In genomic region chr7:77349141-77349540, GRCh38 we compare ENCODE assay signal across 19 cellular contexts.
DNase-seq lines count a peak whose midpoint lies in the region; ATAC-seq and TF ChIP-seq lines count a peak whose summit lies in the region.
"Had no signal": no experiment of that assay in that cellular context is flagged by ENCODE, and none has a peak within 500 bp of the region (broad histone marks: within the 10 kb centered on the region; RNA-seq: fewer than 3 reads in every experiment).

No MANE protein-coding gene starts in this region.

- intact Hi-C loops in posterior cingulate gyrus (cut with DNase I) (no loop called here), body of pancreas (cut with DNase I) (no loop called here)

- H3K27ac Mint-ChIP-seq in chondrocyte (ENCODE audit: unreplicated experiment) = peak overlapping the region; percentile 42
- H3K27ac Mint-ChIP-seq: activated CD8-positive, alpha-beta T cell treated with anti-CD3 and anti-CD28 coated beads, Interleukin-2, amount 10 ng/mL, durations not matched to agents 7 days and 5 days; activated T-helper 2 cell treated with anti-CD3 and anti-CD28 coated beads, Interferon-gamma antibody, Interleukin-2, Interleukin-4, amounts not matched to agents 10 μg/mL and 5 μg/mL and 100 μg/mL, durations not matched to agents 14 hours and 24 hours and 36 hours; stimulated activated naive CD8-positive, alpha-beta T cell treated with anti-CD3 and anti-CD28 coated beads, Interleukin-15, Interleukin-2, amounts not matched to agents 100 ng/mL and 50 ng/mL, for 24 hours had no signal

- H3K27ac ChIP-seq in HUES48 (ENCODE audit: low read depth, low read length) (peak overlapping the region; percentile 25), body of pancreas (peak overlapping the region in 1 of 4 donors; percentile 62)
- H3K27ac ChIP-seq: parathyroid adenoma, VCaP had no signal

- TF ChIP-seq CTCF in chondrocyte (IDR thresholded peaks at IDR 0.05) (no peak), kidney epithelial cell (IDR thresholded peaks at IDR 0.05; ENCODE audit: insufficient read depth, low read length, poor library complexity, severe bottlenecking) (no peak), body of pancreas (IDR thresholded peaks at IDR 0.05) (no peak), GM13977 (IDR thresholded peaks at IDR 0.05; ENCODE audit: extremely low read depth, insufficient read depth, missing control alignments) (no peak)

- H3K27me3 ChIP-seq in HUES48 (ENCODE audit: control insufficient read depth, insufficient read depth, low read length) (no peaks in the 10 kb centered on the region), kidney epithelial cell (ENCODE audit: control insufficient read depth, insufficient read depth, low read length) (no peaks in the 10 kb centered on the region), body of pancreas (no peaks in the 10 kb centered on the region)

- H3K9me3 ChIP-seq in HUES48 (ENCODE audit: control insufficient read depth, insufficient read depth, low read length) = no peaks in the 10 kb centered on the region
- H3K9me3 ChIP-seq in body of pancreas = no peaks in the 10 kb centered on the region

- peaks cover 37% of the 10 kb centered on the region for H3K4me1 Mint-ChIP-seq in chondrocyte (ENCODE audit: low read depth)

- no peaks in the 10 kb centered on the region for H3K36me3 Mint-ChIP-seq in chondrocyte (ENCODE audit: low read depth)

- no peak overlapping the region for H3K4me3 Mint-ChIP-seq in chondrocyte (ENCODE audit: unreplicated experiment)
- H3K4me3 Mint-ChIP-seq: activated CD8-positive, alpha-beta T cell treated with anti-CD3 and anti-CD28 coated beads, Interleukin-2, amount 10 ng/mL, durations not matched to agents 7 days and 5 days; B cell; dendritic cell treated with granulocyte-macrophage colony-stimulating factor and Interleukin-4, amounts not matched to agents 40 ng/mL and 50 ng/mL, for 4 days; H9; stimulated activated naive CD8-positive, alpha-beta T cell treated with anti-CD3 and anti-CD28 coated beads, Interleukin-15, Interleukin-2, amounts not matched to agents 100 ng/mL and 50 ng/mL, for 24 hours had no signal

- no peaks in the 10 kb centered on the region for H3K36me3 ChIP-seq in HUES48 (ENCODE audit: control insufficient read depth, insufficient read depth, low read length)
- H3K36me3 ChIP-seq in kidney epithelial cell (ENCODE audit: control insufficient read depth, insufficient read depth, low read length) = no peaks in the 10 kb centered on the region
- peaks cover 0 to 3% of the 10 kb centered on the region in 2 donors for H3K36me3 ChIP-seq in body of pancreas (replicated peaks in 1 of 2; ENCODE audit: insufficient read depth in 1 of 2, low read depth in 2 of 2)

- H3K9me3 Mint-ChIP-seq in chondrocyte (ENCODE audit: low read depth) = no peaks in the 10 kb centered on the region
- H3K9me3 Mint-ChIP-seq: activated T-helper 2 cell treated with anti-CD3 and anti-CD28 coated beads, Interferon-gamma antibody, Interleukin-2, Interleukin-4, amounts not matched to agents 10 μg/mL and 5 μg/mL and 100 μg/mL, durations not matched to agents 14 hours and 24 hours and 36 hours; dendritic cell treated with granulocyte-macrophage colony-stimulating factor and Interleukin-4, amounts not matched to agents 40 ng/mL and 50 ng/mL, for 4 days; H9; stimulated activated naive CD8-positive, alpha-beta T cell treated with anti-CD3 and anti-CD28 coated beads, Interleukin-15, Interleukin-2, amounts not matched to agents 100 ng/mL and 50 ng/mL, for 24 hours had no signal

- H3K4me1 ChIP-seq in HUES48 (ENCODE audit: control insufficient read depth, insufficient read depth, low read length) (peaks cover 11% of the 10 kb centered on the region), body of pancreas (peaks cover 15% of the 10 kb centered on the region)
- H3K4me1 ChIP-seq: parathyroid adenoma had no signal

- no peak overlapping the region for H3K9ac ChIP-seq in HUES48 (ENCODE audit: low read depth, low read length)
- H3K9ac ChIP-seq: parathyroid adenoma had no signal

- in situ Hi-C loops in GM13977 (cut with MboI; ENCODE audit: low pct_unique_long_range_greater_than_20kb, low sequenced_read_pairs, unreplicated experiment) = no loop called here

- DNase-seq in chondrocyte (ENCODE audit: low spot score) (no peak), kidney epithelial cell (ENCODE audit: low read depth) (peak; percentile 19), renal cortical epithelial cell (ENCODE audit: low read depth) (peak; percentile 62), SW480 (ENCODE audit: low spot score) (no peak), posterior cingulate gyrus (no peak), body of pancreas (no peak), GM13977 (ENCODE audit: low spot score) (no peak)
- DNase-seq: activated CD8-positive, alpha-beta T cell treated with anti-CD3 and anti-CD28 coated beads, Interleukin-2, amount 10 ng/mL, durations not matched to agents 7 days and 5 days; H9; NCI-H1694 treated with DMSO at 0.1 percent for 48 hours; NCI-H524 had no signal

- no peak for ATAC-seq in body of pancreas
- ATAC-seq: activated CD8-positive, alpha-beta T cell treated with anti-CD3 and anti-CD28 coated beads, Interleukin-2, amount 10 ng/mL, durations not matched to agents 7 days and 5 days; Panc1 had no signal

- H3K4me3 ChIP-seq in HUES48 (ENCODE audit: low read depth, low read length) (no peak overlapping the region), kidney epithelial cell (ENCODE audit: low read depth, low read length) (no peak overlapping the region), body of pancreas (no peak overlapping the region)

- TF ChIP-seq POLR2A in body of pancreas (IDR thresholded peaks at IDR 0.05) = no peak

- H3K27me3 Mint-ChIP-seq in chondrocyte (ENCODE audit: low read depth) = no peaks in the 10 kb centered on the region
- H3K27me3 Mint-ChIP-seq: B cell; dendritic cell treated with granulocyte-macrophage colony-stimulating factor and Interleukin-4, amounts not matched to agents 40 ng/mL and 50 ng/mL, for 4 days; stimulated activated naive CD8-positive, alpha-beta T cell treated with anti-CD3 and anti-CD28 coated beads, Interleukin-15, Interleukin-2, amounts not matched to agents 100 ng/mL and 50 ng/mL, for 24 hours had no signal

Comparison
In these comparisons a context has a peak if more than half of its experiments do, and no peak if none do; other contexts are left out.
1. DNase-seq: peak in kidney epithelial cell (single experiment) and renal cortical epithelial cell (single experiment); none in chondrocyte (single experiment), SW480 (single experiment), posterior cingulate gyrus (0 of 10), body of pancreas (0 of 4) and GM13977 (single experiment).